8 cellular contexts compared by ENCODE assay signal in genomic region chr12:132828706-132829534, GRCh38.
DNase-seq lines count a peak whose midpoint lies in the region; ATAC-seq and TF ChIP-seq lines count a peak whose summit lies in the region.

Gene GOLGA3, minus strand, starts transcription at chr12:132828869. Its CDS starts 6,741 bp downstream, at chr12:132822128.

- H3K27ac ChIP-seq in caudate nucleus (ENCODE audit: low read depth, low read length), result peak within 1 kb of the TSS; percentile 99

- TF ChIP-seq CTCF in AG09309 (IDR thresholded peaks at IDR 0.05; ENCODE audit: control insufficient read depth, insufficient read depth, low read depth, low read length, missing control alignments), result no peak

- peak; percentile 85 for ATAC-seq in GM19025 (IDR thresholded peaks at IDR 0.05; ENCODE audit: low read depth, unreplicated experiment)
- peak; percentile 90 for ATAC-seq in HG03280 (IDR thresholded peaks at IDR 0.05; ENCODE audit: unreplicated experiment)

- DNase-seq in AG09309 (ENCODE audit: low read depth) (peak; percentile 77), NCI-H345 treated with DMSO at 0.1 percent for 48 hours (lab: John Stamatoyannopoulos, UW; ENCODE audit: unreplicated experiment) (peak; percentile 85), caudate nucleus (lab: John Stamatoyannopoulos, UW) (peak in 60 of 61 donors; percentile 7 to 94 (median 86)), iris pigment epithelial cell (ENCODE audit: low read depth) (peak; percentile 92)
- DNase-seq in activated CD4-positive, CD25-positive, alpha-beta regulatory T cell (lab: John Stamatoyannopoulos, UW), result peak; percentile 85 to 94 (median 93)
- DNase-seq in stimulated activated CD4-positive, alpha-beta T cell treated with anti-CD3 and anti-CD28 coated beads, Interleukin-12 subunit alpha, Interleukin-12 subunit beta, amount 100 ng/mL, for 24 hours (ENCODE audit: low read depth in 2 of 2), result peak; percentile 90 to 92

- H3K4me3 ChIP-seq in AG09309 (ENCODE audit: control insufficient read depth, low read depth, low read length), result peak within 1 kb of the TSS; percentile 86

Comparison
In these comparisons a context has a peak if more than half of its experiments do, and no peak if none do; other contexts are left out.
1. Peak in every context shown above with its lines: DNase-seq, ATAC-seq, H3K4me3 ChIP-seq and H3K27ac ChIP-seq.